ENCODE assay signal across 1 cellular context in genomic region chr2:69992310-69993047, GRCh38.
A peak's percentile ranks its signal among the peaks of the same experiment; 100 is the strongest.
TF ChIP-seq lines count a peak whose summit lies in the region.

No MANE protein-coding gene starts in this region.

TF ChIP-seq in K562, 482 proteins besides CTCF, POLR2A, EP300 and RAD21:
- TF ChIP-seq ZC3H4 (CRISPR knock-in tag; IDR thresholded peaks at IDR 0.05; ENCODE audit: borderline replicate concordance) (no peak), NFE2L1 (tag; IDR thresholded peaks at IDR 0.05; ENCODE audit: borderline replicate concordance, low read depth) (no peak), SNIP1 (IDR thresholded peaks at IDR 0.05; ENCODE audit: low read depth) (no peak), OTX1 (CRISPR knock-in tag; IDR thresholded peaks at IDR 0.05) (no peak), DPF2 (IDR thresholded peaks at IDR 0.05) (no peak), SOX6 (IDR thresholded peaks at IDR 0.05) (0 out of 2 replicates have a peak, but pooled peaks have one; percentile 23), FOXK2 (conservative IDR thresholded peaks at IDR 0.05 in 1 of 2, IDR thresholded peaks at IDR 0.05 in 1 of 2; ENCODE audit: low read depth in 2 of 2) (no peak), ZBTB34 (CRISPR knock-in tag; IDR thresholded peaks at IDR 0.05) (no peak), RBM14 (IDR thresholded peaks at IDR 0.05; ENCODE audit: borderline replicate concordance, insufficient read depth, low read depth, low read length) (no peak), ZNF699 (CRISPR knock-in tag; IDR thresholded peaks at IDR 0.05; ENCODE audit: insufficient replicate concordance) (no peak), CLOCK (CRISPR knock-in tag; IDR thresholded peaks at IDR 0.05; ENCODE audit: borderline replicate concordance) (no peak)
- TF ChIP-seq, protein P1, sequence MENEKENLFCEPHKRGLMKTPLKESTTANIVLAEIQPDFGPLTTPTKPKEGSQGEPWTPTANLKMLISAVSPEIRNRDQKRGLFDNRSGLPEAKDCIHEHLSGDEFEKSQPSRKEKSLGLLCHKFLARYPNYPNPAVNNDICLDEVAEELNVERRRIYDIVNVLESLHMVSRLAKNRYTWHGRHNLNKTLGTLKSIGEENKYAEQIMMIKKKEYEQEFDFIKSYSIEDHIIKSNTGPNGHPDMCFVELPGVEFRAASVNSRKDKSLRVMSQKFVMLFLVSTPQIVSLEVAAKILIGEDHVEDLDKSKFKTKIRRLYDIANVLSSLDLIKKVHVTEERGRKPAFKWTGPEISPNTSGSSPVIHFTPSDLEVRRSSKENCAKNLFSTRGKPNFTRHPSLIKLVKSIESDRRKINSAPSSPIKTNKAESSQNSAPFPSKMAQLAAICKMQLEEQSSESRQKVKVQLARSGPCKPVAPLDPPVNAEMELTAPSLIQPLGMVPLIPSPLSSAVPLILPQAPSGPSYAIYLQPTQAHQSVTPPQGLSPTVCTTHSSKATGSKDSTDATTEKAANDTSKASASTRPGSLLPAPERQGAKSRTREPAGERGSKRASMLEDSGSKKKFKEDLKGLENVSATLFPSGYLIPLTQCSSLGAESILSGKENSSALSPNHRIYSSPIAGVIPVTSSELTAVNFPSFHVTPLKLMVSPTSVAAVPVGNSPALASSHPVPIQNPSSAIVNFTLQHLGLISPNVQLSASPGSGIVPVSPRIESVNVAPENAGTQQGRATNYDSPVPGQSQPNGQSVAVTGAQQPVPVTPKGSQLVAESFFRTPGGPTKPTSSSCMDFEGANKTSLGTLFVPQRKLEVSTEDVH (IDR thresholded peaks at IDR 0.05; ENCODE audit: low read depth, partially characterized antibody), result no peak
- TF ChIP-seq, protein P2, sequence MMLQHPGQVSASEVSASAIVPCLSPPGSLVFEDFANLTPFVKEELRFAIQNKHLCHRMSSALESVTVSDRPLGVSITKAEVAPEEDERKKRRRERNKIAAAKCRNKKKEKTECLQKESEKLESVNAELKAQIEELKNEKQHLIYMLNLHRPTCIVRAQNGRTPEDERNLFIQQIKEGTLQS (IDR thresholded peaks at IDR 0.05), result peak; percentile 69
- TF ChIP-seq, protein P2 (CRISPR knock-in tag; conservative IDR thresholded peaks at IDR 0.05), result no peak
- TF ChIP-seq, protein P3, sequence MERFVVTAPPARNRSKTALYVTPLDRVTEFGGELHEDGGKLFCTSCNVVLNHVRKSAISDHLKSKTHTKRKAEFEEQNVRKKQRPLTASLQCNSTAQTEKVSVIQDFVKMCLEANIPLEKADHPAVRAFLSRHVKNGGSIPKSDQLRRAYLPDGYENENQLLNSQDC (CRISPR knock-in tag; IDR thresholded peaks at IDR 0.05), result no peak
- TF ChIP-seq, protein P4, sequence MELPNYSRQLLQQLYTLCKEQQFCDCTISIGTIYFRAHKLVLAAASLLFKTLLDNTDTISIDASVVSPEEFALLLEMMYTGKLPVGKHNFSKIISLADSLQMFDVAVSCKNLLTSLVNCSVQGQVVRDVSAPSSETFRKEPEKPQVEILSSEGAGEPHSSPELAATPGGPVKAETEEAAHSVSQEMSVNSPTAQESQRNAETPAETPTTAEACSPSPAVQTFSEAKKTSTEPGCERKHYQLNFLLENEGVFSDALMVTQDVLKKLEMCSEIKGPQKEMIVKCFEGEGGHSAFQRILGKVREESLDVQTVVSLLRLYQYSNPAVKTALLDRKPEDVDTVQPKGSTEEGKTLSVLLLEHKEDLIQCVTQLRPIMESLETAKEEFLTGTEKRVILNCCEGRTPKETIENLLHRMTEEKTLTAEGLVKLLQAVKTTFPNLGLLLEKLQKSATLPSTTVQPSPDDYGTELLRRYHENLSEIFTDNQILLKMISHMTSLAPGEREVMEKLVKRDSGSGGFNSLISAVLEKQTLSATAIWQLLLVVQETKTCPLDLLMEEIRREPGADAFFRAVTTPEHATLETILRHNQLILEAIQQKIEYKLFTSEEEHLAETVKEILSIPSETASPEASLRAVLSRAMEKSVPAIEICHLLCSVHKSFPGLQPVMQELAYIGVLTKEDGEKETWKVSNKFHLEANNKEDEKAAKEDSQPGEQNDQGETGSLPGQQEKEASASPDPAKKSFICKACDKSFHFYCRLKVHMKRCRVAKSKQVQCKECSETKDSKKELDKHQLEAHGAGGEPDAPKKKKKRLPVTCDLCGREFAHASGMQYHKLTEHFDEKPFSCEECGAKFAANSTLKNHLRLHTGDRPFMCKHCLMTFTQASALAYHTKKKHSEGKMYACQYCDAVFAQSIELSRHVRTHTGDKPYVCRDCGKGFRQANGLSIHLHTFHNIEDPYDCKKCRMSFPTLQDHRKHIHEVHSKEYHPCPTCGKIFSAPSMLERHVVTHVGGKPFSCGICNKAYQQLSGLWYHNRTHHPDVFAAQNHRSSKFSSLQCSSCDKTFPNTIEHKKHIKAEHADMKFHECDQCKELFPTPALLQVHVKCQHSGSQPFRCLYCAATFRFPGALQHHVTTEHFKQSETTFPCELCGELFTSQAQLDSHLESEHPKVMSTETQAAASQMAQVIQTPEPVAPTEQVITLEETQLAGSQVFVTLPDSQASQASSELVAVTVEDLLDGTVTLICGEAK (IDR thresholded peaks at IDR 0.05), result no peak
- TF ChIP-seq, protein P4 (CRISPR knock-in tag; IDR thresholded peaks at IDR 0.05), result no peak
- TF ChIP-seq, protein P5, sequence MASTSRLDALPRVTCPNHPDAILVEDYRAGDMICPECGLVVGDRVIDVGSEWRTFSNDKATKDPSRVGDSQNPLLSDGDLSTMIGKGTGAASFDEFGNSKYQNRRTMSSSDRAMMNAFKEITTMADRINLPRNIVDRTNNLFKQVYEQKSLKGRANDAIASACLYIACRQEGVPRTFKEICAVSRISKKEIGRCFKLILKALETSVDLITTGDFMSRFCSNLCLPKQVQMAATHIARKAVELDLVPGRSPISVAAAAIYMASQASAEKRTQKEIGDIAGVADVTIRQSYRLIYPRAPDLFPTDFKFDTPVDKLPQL (IDR thresholded peaks at IDR 0.05; ENCODE audit: extremely low read depth, insufficient read length), result no peak
